In the genomic region with DNA sequence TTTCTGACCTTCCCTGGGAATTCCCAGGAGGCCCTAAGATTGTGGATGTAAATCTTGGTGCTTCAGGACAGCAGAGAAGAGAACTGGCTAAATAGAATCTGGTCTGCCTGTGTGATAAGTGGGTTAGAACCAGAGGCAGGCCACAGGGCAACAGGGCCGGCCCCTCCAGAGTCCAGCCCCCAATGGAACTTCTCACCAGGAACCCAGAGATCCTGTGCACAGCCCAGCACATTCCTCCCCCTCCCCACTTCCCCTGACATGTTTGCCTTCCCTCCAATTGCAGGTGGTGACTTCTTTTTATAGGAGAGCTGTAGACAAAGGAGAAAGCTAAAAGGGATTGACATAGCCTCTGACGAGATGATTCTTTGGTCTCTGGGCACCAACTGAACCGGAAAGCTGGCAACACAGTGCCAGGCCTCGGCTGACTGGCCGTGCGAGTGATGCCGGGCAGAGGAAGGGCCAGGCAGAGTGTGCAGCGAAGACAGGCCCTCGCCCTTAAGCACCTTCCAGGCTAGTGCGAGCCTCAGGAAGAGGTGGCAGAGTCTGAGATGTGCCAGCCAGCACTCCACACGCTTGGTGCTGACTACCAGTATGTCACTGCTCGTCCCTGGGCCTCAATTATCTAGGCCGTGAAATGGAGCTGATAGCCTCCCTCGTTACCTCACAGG, we compare ENCODE assay signal across 22 cellular contexts. TPM values are rescaled to one million over a fixed set of nuclear protein-coding genes. Genes with fewer than 3 reads are reported as not detected.
A peak's percentile ranks its signal among the peaks of the same experiment; 100 is the strongest.
DNase-seq lines count a peak whose midpoint lies in the region; ATAC-seq and TF ChIP-seq lines count a peak whose summit lies in the region.
"Had no signal": no experiment of that assay in that cellular context is flagged by ENCODE, and none has a peak within 500 bp of the region (broad histone marks: within the 10 kb centered on the region; RNA-seq: fewer than 3 reads in every experiment).

No MANE protein-coding gene starts in this region.

- no peaks in the 10 kb centered on the region for H3K36me3 ChIP-seq in neural progenitor cell
- H3K36me3 ChIP-seq in gastroesophageal sphincter, result peaks cover 0 to 80% of the 10 kb centered on the region in 2 donors
- H3K36me3 ChIP-seq in psoas muscle (ENCODE audit: insufficient read depth in 1 of 2, low read depth in 1 of 2), result peaks cover 0 to 7% of the 10 kb centered on the region in 2 donors
- H3K36me3 ChIP-seq in right atrium auricular region, result no peaks in the 10 kb centered on the region
- H3K36me3 ChIP-seq: HAP-1 had no signal

- ATAC-seq in activated CD8-positive, alpha-beta T cell treated with anti-CD3 and anti-CD28 coated beads, Interleukin-2, amount 10 ng/mL, durations not matched to agents 7 days and 5 days, result no peak
- ATAC-seq in gastroesophageal sphincter (no peak), psoas muscle (no peak)
- ATAC-seq: activated CD4-positive, alpha-beta T cell treated with anti-CD3 and anti-CD28 coated beads for 36 hours; left colon; T-cell had no signal

- peak overlapping the region; percentile 79 for H3K27ac ChIP-seq in VCaP
- no peak overlapping the region for H3K27ac ChIP-seq in neural progenitor cell
- no peak overlapping the region for H3K27ac ChIP-seq in gastroesophageal sphincter
- no peak overlapping the region for H3K27ac ChIP-seq in psoas muscle
- no peak overlapping the region for H3K27ac ChIP-seq in right atrium auricular region

- peaks cover 38% of the 10 kb centered on the region for H3K4me1 Mint-ChIP-seq in neural progenitor cell
- peaks cover 2% of the 10 kb centered on the region for H3K4me1 Mint-ChIP-seq in activated CD8-positive, alpha-beta T cell treated with anti-CD3 and anti-CD28 coated beads, Interleukin-2, amount 10 ng/mL, durations not matched to agents 7 days and 5 days (ENCODE audit: low read depth)
- H3K4me1 Mint-ChIP-seq: activated CD4-positive, alpha-beta T cell treated with anti-CD3 and anti-CD28 coated beads for 36 hours; CD8-positive, alpha-beta memory T cell; T-cell had no signal

- H3K9ac ChIP-seq in neural progenitor cell, result no peak overlapping the region

- TF ChIP-seq EP300 in gastroesophageal sphincter (IDR thresholded peaks at IDR 0.05), result no peak

- H3K9me3 ChIP-seq in neural progenitor cell (ENCODE audit: low read depth) (no peaks in the 10 kb centered on the region), gastroesophageal sphincter (no peaks in the 10 kb centered on the region), psoas muscle (no peaks in the 10 kb centered on the region), right atrium auricular region (no peaks in the 10 kb centered on the region)
- H3K9me3 ChIP-seq: HAP-1 had no signal

- H3K27me3 Mint-ChIP-seq in neural progenitor cell (ENCODE audit: insufficient read depth, low read depth), result peaks cover 6% of the 10 kb centered on the region
- no peaks in the 10 kb centered on the region for H3K27me3 Mint-ChIP-seq in activated CD8-positive, alpha-beta T cell treated with anti-CD3 and anti-CD28 coated beads, Interleukin-2, amount 10 ng/mL, durations not matched to agents 7 days and 5 days (ENCODE audit: low read depth)
- H3K27me3 Mint-ChIP-seq: activated CD4-positive, alpha-beta T cell treated with anti-CD3 and anti-CD28 coated beads for 36 hours; T-cell had no signal

- no peaks in the 10 kb centered on the region for H3K79me2 ChIP-seq in neural progenitor cell (ENCODE audit: low read depth)

- H3K4me3 ChIP-seq in neural progenitor cell, result no peak overlapping the region
- H3K4me3 ChIP-seq in gastroesophageal sphincter, result no peak overlapping the region
- no peak overlapping the region for H3K4me3 ChIP-seq in psoas muscle
- H3K4me3 ChIP-seq in right atrium auricular region, result no peak overlapping the region
- H3K4me3 ChIP-seq: HAP-1 had no signal

- H3F3A ChIP-seq in neural progenitor cell (ENCODE audit: low read depth), result peaks cover 6% of the 10 kb centered on the region

- H3K36me3 Mint-ChIP-seq in neural progenitor cell, result peaks cover 4% of the 10 kb centered on the region
- no peaks in the 10 kb centered on the region for H3K36me3 Mint-ChIP-seq in activated CD8-positive, alpha-beta T cell treated with anti-CD3 and anti-CD28 coated beads, Interleukin-2, amount 10 ng/mL, durations not matched to agents 7 days and 5 days (ENCODE audit: low read depth)

- H2AFZ ChIP-seq in neural progenitor cell (replicated peaks), result no peak overlapping the region

- H3K9me3 Mint-ChIP-seq in neural progenitor cell, result no peaks in the 10 kb centered on the region
- H3K9me3 Mint-ChIP-seq in activated CD8-positive, alpha-beta T cell treated with anti-CD3 and anti-CD28 coated beads, Interleukin-2, amount 10 ng/mL, durations not matched to agents 7 days and 5 days (ENCODE audit: insufficient read depth), result no peaks in the 10 kb centered on the region
- H3K9me3 Mint-ChIP-seq: CD8-positive, alpha-beta memory T cell; T-cell had no signal

- TF ChIP-seq CTCF in VCaP (conservative IDR thresholded peaks at IDR 0.05) (no peak), neural progenitor cell (IDR thresholded peaks at IDR 0.05) (no peak), gastroesophageal sphincter (IDR thresholded peaks at IDR 0.05) (no peak), psoas muscle (IDR thresholded peaks at IDR 0.05) (no peak), right atrium auricular region (IDR thresholded peaks at IDR 0.05) (no peak)

- H3K4me2 ChIP-seq in neural progenitor cell, result peak overlapping the region; percentile 47

- CTCF ChIA-PET in activated CD8-positive, alpha-beta T cell treated with anti-CD3 and anti-CD28 coated beads, Interleukin-2, amount 10 ng/mL, durations not matched to agents 7 days and 5 days (lab: Charles Lee), result no interaction called here

- H3K4me1 ChIP-seq in neural progenitor cell (peaks cover 30% of the 10 kb centered on the region), gastroesophageal sphincter (no peaks in the 10 kb centered on the region), psoas muscle (no peaks in the 10 kb centered on the region), right atrium auricular region (peaks cover 0 to 4% of the 10 kb centered on the region in 2 donors)
- H3K4me1 ChIP-seq: HAP-1 had no signal

- no peak overlapping the region for H3K27ac Mint-ChIP-seq in neural progenitor cell
- H3K27ac Mint-ChIP-seq in activated CD8-positive, alpha-beta T cell treated with anti-CD3 and anti-CD28 coated beads, Interleukin-2, amount 10 ng/mL, durations not matched to agents 7 days and 5 days, result no peak overlapping the region
- H3K27ac Mint-ChIP-seq: activated CD4-positive, alpha-beta T cell treated with anti-CD3 and anti-CD28 coated beads for 36 hours; CD8-positive, alpha-beta memory T cell; T-cell had no signal

- peak; percentile 47 for DNase-seq in DMS153 (lab: John Stamatoyannopoulos, UW)
- DNase-seq in NCI-H1092 treated with DMSO at 0.1 percent for 48 hours (lab: John Stamatoyannopoulos, UW), result peak; percentile 18
- DNase-seq in neural progenitor cell (ENCODE audit: low spot score), result peak; percentile 52
- DNase-seq in activated CD8-positive, alpha-beta T cell treated with anti-CD3 and anti-CD28 coated beads, Interleukin-2, amount 10 ng/mL, durations not matched to agents 7 days and 5 days, result no peak
- DNase-seq in psoas muscle, result no peak
- DNase-seq in right atrium auricular region (ENCODE audit: low spot score), result no peak
- DNase-seq: activated CD4-positive, alpha-beta T cell treated with anti-CD3 and anti-CD28 coated beads for 36 hours; CD8-positive, alpha-beta memory T cell; Karpas-422; left colon; midbrain; NCI-H446; Right ventricle myocardium superior; stimulated activated CD4-positive, alpha-beta T cell treated with anti-CD3 and anti-CD28 coated beads, Interleukin-12 subunit alpha, Interleukin-12 subunit beta, amount 100 ng/mL, for 4 hours had no signal

- no peaks in the 10 kb centered on the region for H4K20me1 ChIP-seq in neural progenitor cell (ENCODE audit: low read depth)

- H3K27me3 ChIP-seq in neural progenitor cell (no peaks in the 10 kb centered on the region), gastroesophageal sphincter (peaks cover 3% of the 10 kb centered on the region), psoas muscle (ENCODE audit: insufficient read depth in 3 of 3, low read length in 2 of 3) (no peaks in the 10 kb centered on the region), right atrium auricular region (no peaks in the 10 kb centered on the region)

- 87 to 93% methylated on average over 4 to 10 of the region's 14 CpGs for WGBS in gastroesophageal sphincter (ENCODE audit: low coverage in 1 of 2), 2 donors
- 85 to 91% (median 90%) methylated on average over 14 of the region's 14 CpGs for WGBS in psoas muscle, 3 donors

- no peak overlapping the region for H3K4me3 Mint-ChIP-seq in neural progenitor cell
- no peak overlapping the region for H3K4me3 Mint-ChIP-seq in activated CD8-positive, alpha-beta T cell treated with anti-CD3 and anti-CD28 coated beads, Interleukin-2, amount 10 ng/mL, durations not matched to agents 7 days and 5 days
- H3K4me3 Mint-ChIP-seq: activated CD4-positive, alpha-beta T cell treated with anti-CD3 and anti-CD28 coated beads for 36 hours; CD8-positive, alpha-beta memory T cell; T-cell had no signal

- no peak for TF ChIP-seq POLR2A in gastroesophageal sphincter (IDR thresholded peaks at IDR 0.05)

- POLR2A ChIA-PET in activated CD8-positive, alpha-beta T cell treated with anti-CD3 and anti-CD28 coated beads, Interleukin-2, amount 10 ng/mL, durations not matched to agents 7 days and 5 days (lab: Charles Lee), result no interaction called here

- intact Hi-C loops in psoas muscle (cut with DNase I), result no loop called here

RNA-seq across cellular contexts. Expression of a gene that starts 19.3 kb away (rescaled TPM):
- total RNA-seq in neural progenitor cell (ENCODE audit: low replicate concordance) (0.09 and 0.51 TPM in 2 replicates), gastroesophageal sphincter (1 to 10 TPM in 2 of 4 donors, under 1 TPM in 2; 0.46 to 2.2 (median 0.87) TPM), psoas muscle (under 1 TPM; 0.13 to 0.48 (median 0.29) TPM), right atrium auricular region (under 1 TPM in 1 of 2 donors, not detected in 1; 0.12 TPM)
- total RNA-seq in activated CD8-positive, alpha-beta T cell treated with anti-CD3 and anti-CD28 coated beads, Interleukin-2, amount 10 ng/mL, durations not matched to agents 7 days and 5 days, result under 1 TPM; 0.21 to 0.32 TPM
- under 1 TPM; 0.06 to 0.07 (median 0.06) TPM for polyA plus RNA-seq in psoas muscle
- total RNA-seq: glomerular endothelial cell had no signal

RNA-seq across cellular contexts. Expression of a gene that starts 33.8 kb away (rescaled TPM):
- not detected in 2 replicates for total RNA-seq in neural progenitor cell (ENCODE audit: low replicate concordance)
- total RNA-seq in activated CD8-positive, alpha-beta T cell treated with anti-CD3 and anti-CD28 coated beads, Interleukin-2, amount 10 ng/mL, durations not matched to agents 7 days and 5 days, result not detected
- not detected for total RNA-seq in gastroesophageal sphincter
- not detected for total RNA-seq in psoas muscle
- not detected for polyA plus RNA-seq in psoas muscle
- total RNA-seq in right atrium auricular region, result not detected
- total RNA-seq: activated CD4-positive, alpha-beta T cell treated with anti-CD3 and anti-CD28 coated beads for 36 hours; CD8-positive, alpha-beta memory T cell; glomerular endothelial cell; left colon; pulmonary artery endothelial cell; Right ventricle myocardium superior; T-cell; ureter had no signal
- polyA plus RNA-seq: CD8-positive, alpha-beta memory T cell; neural cell had no signal

Comparison
In these comparisons a context has a peak if more than half of its experiments do, and no peak if none do; other contexts are left out.
1. DNase-seq: peak in DMS153 (single experiment), NCI-H1092 treated with DMSO at 0.1 percent for 48 hours (single experiment) and neural progenitor cell (single experiment); none in activated CD8-positive, alpha-beta T cell treated with anti-CD3 and anti-CD28 coated beads, Interleukin-2, amount 10 ng/mL, durations not matched to agents 7 days and 5 days (single experiment), psoas muscle (0 of 2) and right atrium auricular region (single experiment).